Comparison of ENCODE assay signal across 11 cellular contexts in genomic region chr20:39825950-39826349, GRCh38.
DNase-seq lines count a peak whose midpoint lies in the region; ATAC-seq and TF ChIP-seq lines count a peak whose summit lies in the region.
"Had no signal": no experiment of that assay in that cellular context is flagged by ENCODE, and none has a peak within 500 bp of the region (broad histone marks: within the 10 kb centered on the region; RNA-seq: fewer than 3 reads in every experiment).

No MANE protein-coding gene starts in this region.

- H3K4me2 ChIP-seq in smooth muscle cell = no peak overlapping the region

- no peak for TF ChIP-seq EP300 in tibial nerve (IDR thresholded peaks at IDR 0.05)

- H3K9me3 ChIP-seq in tibial nerve (no peaks in the 10 kb centered on the region), smooth muscle cell (replicated peaks; ENCODE audit: low read depth) (no peaks in the 10 kb centered on the region)

- no peaks in the 10 kb centered on the region for H4K20me1 ChIP-seq in smooth muscle cell (ENCODE audit: low read depth)

- H3K27me3 ChIP-seq in brain microvascular endothelial cell (replicated peaks) (no peaks in the 10 kb centered on the region), tibial nerve (no peaks in the 10 kb centered on the region), smooth muscle cell (ENCODE audit: low read depth) (no peaks in the 10 kb centered on the region)

- 80 to 83% methylated on average over 3 of the region's 3 CpGs for WGBS in tibial nerve, 2 donors
- 75% methylated on average over 3 of the region's 3 CpGs for WGBS in smooth muscle cell (ENCODE audit: low lambda C conversion rate)

- H3K36me3 ChIP-seq in brain microvascular endothelial cell (replicated peaks) (no peaks in the 10 kb centered on the region), tibial nerve (no peaks in the 10 kb centered on the region), smooth muscle cell (ENCODE audit: low read depth) (no peaks in the 10 kb centered on the region)

- H3K9ac ChIP-seq in smooth muscle cell (ENCODE audit: low read depth) = no peak overlapping the region

- TF ChIP-seq POLR2A in tibial nerve (IDR thresholded peaks at IDR 0.05) = no peak

- H3K27ac ChIP-seq in brain microvascular endothelial cell = no peak overlapping the region
- H3K27ac ChIP-seq in tibial nerve = no peak overlapping the region
- H3K27ac ChIP-seq in smooth muscle cell (ENCODE audit: low read depth) = no peak overlapping the region

- H3K4me1 ChIP-seq in tibial nerve = peaks cover 0 to 18% (median 0%) of the 10 kb centered on the region in 4 donors
- H3K4me1 ChIP-seq in smooth muscle cell (ENCODE audit: low read depth) = peaks cover 13% of the 10 kb centered on the region

- no peaks in the 10 kb centered on the region for H3K79me2 ChIP-seq in smooth muscle cell (ENCODE audit: low read depth)

- TF ChIP-seq CTCF in GM10248 (IDR thresholded peaks at IDR 0.05; ENCODE audit: control extremely low read depth, extremely low read depth, low read depth, missing control alignments) = no peak
- no peak for TF ChIP-seq CTCF in brain microvascular endothelial cell (IDR thresholded peaks at IDR 0.05; ENCODE audit: low read depth, low read length, missing control alignments)
- TF ChIP-seq CTCF in tibial nerve (IDR thresholded peaks at IDR 0.05) = no peak
- TF ChIP-seq CTCF in smooth muscle cell (IDR thresholded peaks at IDR 0.05; ENCODE audit: borderline replicate concordance, insufficient read depth, poor library complexity, severe bottlenecking) = no peak

- DNase-seq in GM10248 (ENCODE audit: extremely low spot score) = peak; percentile 35
- peak; percentile 59 for DNase-seq in brain microvascular endothelial cell
- no peak for DNase-seq in NAMALWA (ENCODE audit: low spot score)
- no peak for DNase-seq in tibial nerve (ENCODE audit: low spot score in 2 of 2)
- DNase-seq in NCI-H2081 treated with DMSO at 0.1 percent for 48 hours (lab: John Stamatoyannopoulos, UW) = no peak
- no peak for DNase-seq in smooth muscle cell (lab: John Stamatoyannopoulos, UW; ENCODE audit: unreplicated experiment)
- DNase-seq: activated naive CD4-positive, alpha-beta T cell treated with anti-CD3 and anti-CD28 coated beads, Interleukin-2, amount 10 ng/mL, durations not matched to agents 7 days and 5 days; CD8-positive, alpha-beta memory T cell; stimulated activated CD4-positive, alpha-beta T cell treated with anti-CD3 and anti-CD28 coated beads, Interleukin-1b, Interleukin-23, amount 100 ng/mL, for 48 hours had no signal

- H3K4me3 ChIP-seq in brain microvascular endothelial cell (ENCODE audit: low read depth, low read length) (no peak overlapping the region), tibial nerve (no peak overlapping the region), smooth muscle cell (no peak overlapping the region)

- ATAC-seq in GM19455 (IDR thresholded peaks at IDR 0.05; ENCODE audit: unreplicated experiment) (peak; percentile 53), HG03108 (IDR thresholded peaks at IDR 0.05; ENCODE audit: unreplicated experiment) (peak; percentile 74)

- CTCF ChIA-PET in GM10248 (lab: Yijun Ruan, JAX) = interaction anchor here (2.2 to 3.6 kb wide), 3 partner anchors 10 to 48 kb away, joined by 5 to 15 read pairs (median 14); no protein-coding TSS in a partner anchor

- in situ Hi-C loops in brain microvascular endothelial cell (cut with HindIII; ENCODE audit: low pct_ligation_motif_present, low sequenced_read_pairs) = no loop called here

- POLR2A ChIA-PET in GM10248 (lab: Yijun Ruan, JAX) = no interaction called here

- H2AFZ ChIP-seq in smooth muscle cell (ENCODE audit: low read depth) = no peak overlapping the region

- H3F3A ChIP-seq in smooth muscle cell (ENCODE audit: low read depth) = no peaks in the 10 kb centered on the region

Comparison
In these comparisons a context has a peak if more than half of its experiments do, and no peak if none do; other contexts are left out.
1. DNase-seq: peak in GM10248 (single experiment) and brain microvascular endothelial cell (single experiment); none in NAMALWA (single experiment), tibial nerve (0 of 2), NCI-H2081 treated with DMSO at 0.1 percent for 48 hours (single experiment) and smooth muscle cell (single experiment).